In genomic region chr1:158028956-158029355, GRCh38 we compare ENCODE assay signal across 21 cellular contexts. TPM values are rescaled to one million over a fixed set of nuclear protein-coding genes. Genes with fewer than 3 reads are reported as not detected.
A peak's percentile ranks its signal among the peaks of the same experiment; 100 is the strongest.
DNase-seq lines count a peak whose midpoint lies in the region; ATAC-seq and TF ChIP-seq lines count a peak whose summit lies in the region.
"Had no signal": no experiment of that assay in that cellular context is flagged by ENCODE, and none has a peak within 500 bp of the region (broad histone marks: within the 10 kb centered on the region; RNA-seq: fewer than 3 reads in every experiment).

No MANE protein-coding gene starts in this region.

- H3K27ac ChIP-seq in Panc1 (ENCODE audit: low read length) = peak overlapping the region; percentile 85
- no peak overlapping the region for H3K27ac ChIP-seq in naive thymus-derived CD4-positive, alpha-beta T cell (ENCODE audit: low read depth, low read length)
- H3K27ac ChIP-seq: skin epidermis had no signal

- peaks cover 70% of the 10 kb centered on the region for H3K4me1 ChIP-seq in Panc1 (ENCODE audit: control insufficient read depth, insufficient read depth, low read length)
- no peaks in the 10 kb centered on the region for H3K4me1 ChIP-seq in naive thymus-derived CD4-positive, alpha-beta T cell (ENCODE audit: control insufficient read depth in 2 of 2, insufficient read depth in 2 of 2, low read length in 2 of 2)

- peaks cover 38% of the 10 kb centered on the region for H3K36me3 Mint-ChIP-seq in nephron (ENCODE audit: low read depth)
- H3K36me3 Mint-ChIP-seq in naive thymus-derived CD4-positive, alpha-beta T cell = no peaks in the 10 kb centered on the region

- CTCF ChIA-PET in Panc1 (lab: Charles Lee) = no interaction called here
- CTCF ChIA-PET in naive thymus-derived CD4-positive, alpha-beta T cell (lab: Charles Lee) = no interaction called here

- no peak overlapping the region for H3K4me3 Mint-ChIP-seq in nephron
- H3K4me3 Mint-ChIP-seq in naive thymus-derived CD4-positive, alpha-beta T cell = no peak overlapping the region
- H3K4me3 Mint-ChIP-seq: activated CD4-positive, alpha-beta T cell treated with anti-CD3 and anti-CD28 coated beads, Interleukin-2, amount 10 ng/mL, durations not matched to agents 7 days and 5 days had no signal

- ATAC-seq in Panc1 = peak; percentile 88
- ATAC-seq in naive thymus-derived CD4-positive, alpha-beta T cell = no peak
- ATAC-seq: GM12878 had no signal

- H3K27ac Mint-ChIP-seq in nephron = peak overlapping the region in 2 of 3 experiments; percentile 30 to 41
- no peak overlapping the region for H3K27ac Mint-ChIP-seq in naive thymus-derived CD4-positive, alpha-beta T cell
- H3K27ac Mint-ChIP-seq: activated CD4-positive, alpha-beta T cell treated with anti-CD3 and anti-CD28 coated beads, Interleukin-2, amount 10 ng/mL, durations not matched to agents 7 days and 5 days had no signal

- H3K4me3 ChIP-seq in Panc1 (ENCODE audit: low read depth in 2 of 2, low read length in 2 of 2) (no peak overlapping the region), choroid plexus epithelial cell (ENCODE audit: low read depth, low read length) (no peak overlapping the region)
- H3K4me3 ChIP-seq in naive thymus-derived CD4-positive, alpha-beta T cell (ENCODE audit: low read length) = no peak overlapping the region
- H3K4me3 ChIP-seq: GM12878, skin epidermis, uterus had no signal

- H3K9me3 Mint-ChIP-seq in nephron = no peaks in the 10 kb centered on the region
- H3K9me3 Mint-ChIP-seq in naive thymus-derived CD4-positive, alpha-beta T cell = no peaks in the 10 kb centered on the region
- H3K9me3 Mint-ChIP-seq: activated CD4-positive, alpha-beta T cell treated with anti-CD3 and anti-CD28 coated beads, Interleukin-2, amount 10 ng/mL, durations not matched to agents 7 days and 5 days had no signal

- no TSS peak for BruUV-seq in Panc1 (replicated peaks; lab: Mats Ljungman, UMichigan)

- in situ Hi-C loops in Panc1 (cut with HindIII; ENCODE audit: low pct_unique_long_range_greater_than_20kb, low sequenced_read_pairs) = no loop called here

- no peaks in the 10 kb centered on the region for H3K27me3 Mint-ChIP-seq in nephron (ENCODE audit: low read depth)
- H3K27me3 Mint-ChIP-seq in naive thymus-derived CD4-positive, alpha-beta T cell = peaks cover 0 to 22% (median 0%) of the 10 kb centered on the region in 5 donors

- POLR2A ChIA-PET in Panc1 (lab: Charles Lee) = no interaction called here
- POLR2A ChIA-PET in naive thymus-derived CD4-positive, alpha-beta T cell (lab: Charles Lee) = no interaction called here

- TF ChIP-seq CTCF in Panc1 (IDR thresholded peaks at IDR 0.05) = no peak
- no peak for TF ChIP-seq CTCF in choroid plexus epithelial cell (conservative IDR thresholded peaks at IDR 0.05; ENCODE audit: low read depth, low read length)
- TF ChIP-seq CTCF in nephron (IDR thresholded peaks at IDR 0.05; ENCODE audit: unreplicated experiment in 3 of 3) = no peak

- H3K27me3 ChIP-seq in Panc1 (ENCODE audit: control insufficient read depth, insufficient read depth, low read length) = no peaks in the 10 kb centered on the region
- no peaks in the 10 kb centered on the region for H3K27me3 ChIP-seq in naive thymus-derived CD4-positive, alpha-beta T cell (ENCODE audit: control insufficient read depth in 2 of 2, insufficient read depth in 2 of 2, low read length in 2 of 2)
- H3K27me3 ChIP-seq: uterus had no signal

- intact Hi-C loops in Panc1 (cut with micrococcal nuclease; ENCODE audit: unreplicated experiment) = no loop called here
- intact Hi-C loops in naive thymus-derived CD4-positive, alpha-beta T cell (cut with micrococcal nuclease) = no loop called here

- peaks cover 42% of the 10 kb centered on the region for H3K4me1 Mint-ChIP-seq in nephron
- no peaks in the 10 kb centered on the region for H3K4me1 Mint-ChIP-seq in naive thymus-derived CD4-positive, alpha-beta T cell
- H3K4me1 Mint-ChIP-seq: activated CD4-positive, alpha-beta T cell treated with anti-CD3 and anti-CD28 coated beads, Interleukin-2, amount 10 ng/mL, durations not matched to agents 7 days and 5 days had no signal

- H3K36me3 ChIP-seq in Panc1 (ENCODE audit: control insufficient read depth, insufficient read depth, low read length) = no peaks in the 10 kb centered on the region
- H3K36me3 ChIP-seq in naive thymus-derived CD4-positive, alpha-beta T cell (ENCODE audit: control insufficient read depth in 2 of 3, insufficient read depth in 3 of 3, low read length in 3 of 3) = no peaks in the 10 kb centered on the region
- H3K36me3 ChIP-seq: uterus had no signal

- H3K9me3 ChIP-seq in Panc1 (ENCODE audit: control insufficient read depth, insufficient read depth, low read depth, low read length) = no peaks in the 10 kb centered on the region
- no peaks in the 10 kb centered on the region for H3K9me3 ChIP-seq in naive thymus-derived CD4-positive, alpha-beta T cell (ENCODE audit: control insufficient read depth in 2 of 3, low read length in 3 of 3)
- H3K9me3 ChIP-seq: uterus had no signal

- DNase-seq in ELR (ENCODE audit: low read depth) (peak; percentile 42), Panc1 (ENCODE audit: low read depth, low spot score) (no peak), choroid plexus epithelial cell (ENCODE audit: low read depth) (peak; percentile 76), COLO668 (lab: John Stamatoyannopoulos, UW; ENCODE audit: unreplicated experiment) (no peak), NCI-H524 (lab: John Stamatoyannopoulos, UW) (no peak)
- no peak for DNase-seq in naive thymus-derived CD4-positive, alpha-beta T cell
- DNase-seq in activated naive CD4-positive, alpha-beta T cell treated with anti-CD3 and anti-CD28 coated beads, Interleukin-2, amount 50 U/mL, for 16 hours = no peak
- DNase-seq: activated CD4-positive, alpha-beta T cell treated with anti-CD3 and anti-CD28 coated beads, Interleukin-2, amount 10 ng/mL, durations not matched to agents 7 days and 5 days; activated gamma-delta T cell treated with Interleukin-2 at 50 U/mL for 16 hours; anterior cingulate cortex; COR-L47; GDM1; NCI-H1417 treated with DMSO at 0.1 percent for 48 hours; NCI-H2171; NCI-H774; RPMI8226; stimulated activated CD4-positive, alpha-beta T cell treated with anti-CD3 and anti-CD28 coated beads, Interleukin-4, amount 100 ng/mL, for 1 hour; uterus had no signal

RNA-seq across cellular contexts. Expression of gene KIRREL1, which starts 35.5 kb away (rescaled TPM):
- total RNA-seq in Panc1 (2021; ENCODE audit: unreplicated experiment) = 145 TPM
- polyA plus RNA-seq in Panc1 (2012; ENCODE audit: insufficient read length) = 95.3 TPM
- total RNA-seq in naive thymus-derived CD4-positive, alpha-beta T cell = not detected
- not detected for polyA plus RNA-seq in naive thymus-derived CD4-positive, alpha-beta T cell
- total RNA-seq: activated CD4-positive, alpha-beta T cell treated with anti-CD3 and anti-CD28 coated beads, Interleukin-2, amount 10 ng/mL, durations not matched to agents 7 days and 5 days had no signal
- polyA plus RNA-seq: GM12878 had no signal

Comparison
In these comparisons a context has a peak if more than half of its experiments do, and no peak if none do; other contexts are left out.
1. DNase-seq: peak in ELR (single experiment) and choroid plexus epithelial cell (single experiment); none in Panc1 (single experiment), naive thymus-derived CD4-positive, alpha-beta T cell (0 of 9), activated naive CD4-positive, alpha-beta T cell treated with anti-CD3 and anti-CD28 coated beads, Interleukin-2, amount 50 U/mL, for 16 hours (single experiment), COLO668 (single experiment) and NCI-H524 (0 of 2).
2. H3K27ac Mint-ChIP-seq: peak in nephron (2 of 3); none in naive thymus-derived CD4-positive, alpha-beta T cell (0 of 9).
3. RNA of gene KIRREL1, which starts 35.5 kb away (total RNA-seq): 145 TPM in Panc1 (single experiment); not detected in naive thymus-derived CD4-positive, alpha-beta T cell; every median in the first group is over 100 times any median in the second.